2 cellular contexts compared by ENCODE assay signal in the genomic region with DNA sequence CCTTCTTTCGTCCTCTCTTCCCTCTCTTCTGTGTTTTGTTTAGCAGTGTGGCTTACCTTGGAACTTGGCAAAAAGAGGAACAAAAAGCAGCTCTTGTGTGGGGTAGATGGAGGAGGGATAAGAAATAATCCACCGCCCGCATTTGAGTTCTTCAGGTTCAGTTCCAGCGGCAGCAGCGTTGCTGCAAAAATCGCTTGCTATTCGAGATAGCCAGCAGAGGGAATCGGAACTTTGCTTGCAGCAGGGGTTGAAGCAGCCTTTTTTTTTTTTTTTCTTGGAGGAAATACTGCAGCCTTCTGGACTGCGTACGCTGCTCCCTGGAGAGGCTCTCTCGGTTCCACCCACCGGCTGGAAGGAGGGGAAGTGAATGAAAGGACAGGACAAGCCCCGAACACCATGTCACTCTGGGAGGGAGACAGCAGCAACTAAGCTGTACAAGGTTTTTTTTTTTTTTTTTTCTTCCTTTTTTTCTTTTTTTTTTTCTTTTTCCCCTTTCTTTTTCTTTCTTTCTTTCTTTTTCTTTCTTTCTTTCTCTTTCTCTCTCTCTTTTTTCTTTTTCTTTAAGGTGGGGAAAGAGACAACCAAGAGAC.
TF ChIP-seq lines count a peak whose summit lies in the region.

TSS of gene RBMS3 (plus strand) at position 397 of the 590 bp plus-strand sequence.

TF ChIP-seq in H1, 55 proteins besides CTCF, POLR2A, EP300 and RAD21:
- TF ChIP-seq HDAC2 (IDR thresholded peaks at IDR 0.05; ENCODE audit: borderline replicate concordance in 1 of 2, low read depth in 2 of 2, low read length in 2 of 2) (no peak), CHD7 (IDR thresholded peaks at IDR 0.05; ENCODE audit: insufficient replicate concordance, low read length) (peak; percentile 40), YY1 (IDR thresholded peaks at IDR 0.05; ENCODE audit: low read depth, low read length) (0 out of 2 replicates have a peak, but pooled peaks have one; percentile 7)

TF ChIP-seq in liver, 16 proteins besides CTCF, POLR2A, EP300 and RAD21:
- TF ChIP-seq, protein P1, sequence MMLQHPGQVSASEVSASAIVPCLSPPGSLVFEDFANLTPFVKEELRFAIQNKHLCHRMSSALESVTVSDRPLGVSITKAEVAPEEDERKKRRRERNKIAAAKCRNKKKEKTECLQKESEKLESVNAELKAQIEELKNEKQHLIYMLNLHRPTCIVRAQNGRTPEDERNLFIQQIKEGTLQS (IDR thresholded peaks at IDR 0.05) = no peak
- TF ChIP-seq HNF4G (IDR thresholded peaks at IDR 0.05) = no peak
- TF ChIP-seq JUND (IDR thresholded peaks at IDR 0.05) = no peak
- TF ChIP-seq FOXA2 (IDR thresholded peaks at IDR 0.05) = no peak
- TF ChIP-seq REST (IDR thresholded peaks at IDR 0.05) = peak; percentile 28
- TF ChIP-seq NR2F2 (IDR thresholded peaks at IDR 0.05) = peak; percentile 42
- peak; percentile 24 for TF ChIP-seq SP1 (IDR thresholded peaks at IDR 0.05)
- TF ChIP-seq, protein P2, sequence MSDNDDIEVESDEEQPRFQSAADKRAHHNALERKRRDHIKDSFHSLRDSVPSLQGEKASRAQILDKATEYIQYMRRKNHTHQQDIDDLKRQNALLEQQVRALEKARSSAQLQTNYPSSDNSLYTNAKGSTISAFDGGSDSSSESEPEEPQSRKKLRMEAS (IDR thresholded peaks at IDR 0.05) = peak; percentile 11
- peak; percentile 65 for TF ChIP-seq TAF1 (conservative IDR thresholded peaks at IDR 0.05)
TF ChIP-seq in liver: peak in this region for 5.
